In the genomic region with DNA sequence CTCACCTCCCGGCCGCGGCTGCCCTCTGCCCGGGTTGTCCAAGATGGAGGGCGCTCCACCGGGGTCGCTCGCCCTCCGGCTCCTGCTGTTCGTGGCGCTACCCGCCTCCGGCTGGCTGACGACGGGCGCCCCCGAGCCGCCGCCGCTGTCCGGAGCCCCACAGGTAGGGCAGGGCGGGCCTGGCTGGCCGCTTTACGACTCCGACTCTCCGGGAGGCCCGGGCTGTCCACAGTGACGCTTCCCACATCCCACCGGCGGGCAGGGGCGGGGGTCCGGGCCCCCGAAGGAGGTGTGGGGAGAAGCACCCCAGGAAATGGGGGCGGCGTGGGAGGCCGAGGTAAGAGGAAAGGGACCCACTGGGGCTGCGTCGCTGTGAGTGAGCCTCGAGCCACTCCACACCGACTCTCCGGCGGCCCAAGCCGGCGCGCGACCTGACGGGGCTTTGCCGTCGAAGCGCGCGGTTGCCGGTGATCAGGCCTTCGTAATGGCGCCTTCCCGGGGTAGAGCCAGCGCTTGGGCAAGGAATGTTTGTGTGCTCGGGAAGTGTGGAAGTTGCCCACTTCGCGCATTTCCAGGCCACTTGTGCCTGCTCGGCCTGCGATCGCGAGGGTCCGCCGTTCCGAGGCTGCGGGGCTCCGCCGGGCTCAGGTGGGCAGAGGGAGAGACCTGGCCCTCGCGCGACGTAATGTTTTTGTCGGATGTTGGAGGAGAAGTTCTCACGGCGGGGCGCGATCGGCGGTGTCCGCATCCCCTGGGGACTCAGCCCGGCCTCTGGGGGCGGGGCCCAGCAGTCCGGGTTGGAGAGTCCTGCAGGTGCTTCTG, we compare ENCODE assay signal across 1 cellular context.
TF ChIP-seq lines count a peak whose summit lies in the region.

A gene with protein sequence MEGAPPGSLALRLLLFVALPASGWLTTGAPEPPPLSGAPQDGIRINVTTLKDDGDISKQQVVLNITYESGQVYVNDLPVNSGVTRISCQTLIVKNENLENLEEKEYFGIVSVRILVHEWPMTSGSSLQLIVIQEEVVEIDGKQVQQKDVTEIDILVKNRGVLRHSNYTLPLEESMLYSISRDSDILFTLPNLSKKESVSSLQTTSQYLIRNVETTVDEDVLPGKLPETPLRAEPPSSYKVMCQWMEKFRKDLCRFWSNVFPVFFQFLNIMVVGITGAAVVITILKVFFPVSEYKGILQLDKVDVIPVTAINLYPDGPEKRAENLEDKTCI (plus strand): TSS at position 4 of the 822 bp plus-strand sequence. CDS start 40 bp downstream, at position 44.

TF ChIP-seq in HCT116, 20 proteins besides CTCF, POLR2A, EP300 and RAD21 (continued from another document):
- peak; percentile 37; the same call in 1 of the 2 replicates for TF ChIP-seq SIN3A (IDR thresholded peaks at IDR 0.05; ENCODE audit: low read depth)
- no peak for TF ChIP-seq ZNF274 (IDR thresholded peaks at IDR 0.05; ENCODE audit: low read depth, low read length)
- no peak for TF ChIP-seq EGR1 (IDR thresholded peaks at IDR 0.05; ENCODE audit: low read depth)
- no peak for TF ChIP-seq EZH2 (IDR thresholded peaks at IDR 0.05)
- TF ChIP-seq, protein P1, sequence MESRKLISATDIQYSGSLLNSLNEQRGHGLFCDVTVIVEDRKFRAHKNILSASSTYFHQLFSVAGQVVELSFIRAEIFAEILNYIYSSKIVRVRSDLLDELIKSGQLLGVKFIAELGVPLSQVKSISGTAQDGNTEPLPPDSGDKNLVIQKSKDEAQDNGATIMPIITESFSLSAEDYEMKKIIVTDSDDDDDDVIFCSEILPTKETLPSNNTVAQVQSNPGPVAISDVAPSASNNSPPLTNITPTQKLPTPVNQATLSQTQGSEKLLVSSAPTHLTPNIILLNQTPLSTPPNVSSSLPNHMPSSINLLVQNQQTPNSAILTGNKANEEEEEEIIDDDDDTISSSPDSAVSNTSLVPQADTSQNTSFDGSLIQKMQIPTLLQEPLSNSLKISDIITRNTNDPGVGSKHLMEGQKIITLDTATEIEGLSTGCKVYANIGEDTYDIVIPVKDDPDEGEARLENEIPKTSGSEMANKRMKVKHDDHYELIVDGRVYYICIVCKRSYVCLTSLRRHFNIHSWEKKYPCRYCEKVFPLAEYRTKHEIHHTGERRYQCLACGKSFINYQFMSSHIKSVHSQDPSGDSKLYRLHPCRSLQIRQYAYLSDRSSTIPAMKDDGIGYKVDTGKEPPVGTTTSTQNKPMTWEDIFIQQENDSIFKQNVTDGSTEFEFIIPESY (IDR thresholded peaks at IDR 0.05; ENCODE audit: extremely low read depth, insufficient replicate concordance, low read length): no peak
- no peak for TF ChIP-seq JUND (IDR thresholded peaks at IDR 0.05)
- TF ChIP-seq, protein P2, sequence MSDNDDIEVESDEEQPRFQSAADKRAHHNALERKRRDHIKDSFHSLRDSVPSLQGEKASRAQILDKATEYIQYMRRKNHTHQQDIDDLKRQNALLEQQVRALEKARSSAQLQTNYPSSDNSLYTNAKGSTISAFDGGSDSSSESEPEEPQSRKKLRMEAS (IDR thresholded peaks at IDR 0.05): 0 out of 2 replicates have a peak, but pooled peaks have one; percentile 20
- no peak for TF ChIP-seq SRF (IDR thresholded peaks at IDR 0.05; ENCODE audit: low read depth)
- no peak for TF ChIP-seq CBX3 (IDR thresholded peaks at IDR 0.05; ENCODE audit: low read depth)
- no peak for TF ChIP-seq EZH2phosphoT487 (IDR thresholded peaks at IDR 0.05; ENCODE audit: borderline replicate concordance)
- TF ChIP-seq POLR2AphosphoS5 (IDR thresholded peaks at IDR 0.05; ENCODE audit: low read depth, low read length): peak; percentile 68
- no peak for TF ChIP-seq ELF1 (IDR thresholded peaks at IDR 0.05; ENCODE audit: borderline replicate concordance, low read depth)
